Comparison of ENCODE assay signal across 8 cellular contexts in genomic region chrX:119467842-119468185, GRCh38. TPM values are rescaled to one million over a fixed set of nuclear protein-coding genes. Genes with fewer than 3 reads are reported as not detected.
DNase-seq lines count a peak whose midpoint lies in the region; ATAC-seq and TF ChIP-seq lines count a peak whose summit lies in the region.

No MANE protein-coding gene starts in this region.

- DNase-seq in activated CD4-positive, alpha-beta T cell treated with anti-CD3 and anti-CD28 coated beads for 36 hours = no peak
- DNase-seq in activated CD4-positive, alpha-beta T cell treated with anti-CD3 and anti-CD28 coated beads for 48 hours = no peak
- no peak for DNase-seq in stimulated activated naive CD8-positive, alpha-beta T cell treated with anti-CD3 and anti-CD28 coated beads, Interleukin-15, amount 100 ng/mL, for 72 hours
- no peak for DNase-seq in stimulated activated CD4-positive, alpha-beta T cell treated with anti-CD3 and anti-CD28 coated beads, Interleukin-2, amount 100 ng/mL, for 24 hours
- DNase-seq in GM10266 (ENCODE audit: extremely low spot score) = no peak

- H3K4me3 Mint-ChIP-seq in activated CD4-positive, alpha-beta T cell treated with anti-CD3 and anti-CD28 coated beads for 36 hours = peak overlapping the region; percentile 85
- H3K4me3 Mint-ChIP-seq in activated T-helper 17 cell treated with anti-CD3 and anti-CD28 coated beads, Interleukin-2, amount 50 U/mL, for 72 hours = peak overlapping the region; percentile 80
- peak overlapping the region; percentile 88 to 96 for H3K4me3 Mint-ChIP-seq in stimulated activated naive CD8-positive, alpha-beta T cell treated with anti-CD3 and anti-CD28 coated beads, Interleukin-15, amount 100 ng/mL, for 72 hours

- TF ChIP-seq CTCF in GM10266 (IDR thresholded peaks at IDR 0.05; ENCODE audit: control insufficient read depth, insufficient read depth, low read depth, missing control alignments) = no peak

- no peaks in the 10 kb centered on the region for H3K9me3 ChIP-seq in iPS-18c (ENCODE audit: control insufficient read depth, insufficient read depth, low read length)

- intact Hi-C loops in activated CD4-positive, alpha-beta T cell treated with anti-CD3 and anti-CD28 coated beads for 36 hours (cut with DNase I, micrococcal nuclease) = loop anchor here (1.0 to 10.0 kb wide), 12 partner anchors 15 to 493 kb away; partner anchors contain the start of genes UBE2A (in 2 of the 2), LONRF3 (in 1 of the 2), NDUFA1 (in 1 of the 2) and NKAP (in 1 of the 2)

- peaks cover 18% of the 10 kb centered on the region for H3K36me3 Mint-ChIP-seq in activated CD4-positive, alpha-beta T cell treated with anti-CD3 and anti-CD28 coated beads for 36 hours (ENCODE audit: low read depth)
- peaks cover 34% of the 10 kb centered on the region for H3K36me3 Mint-ChIP-seq in activated T-helper 17 cell treated with anti-CD3 and anti-CD28 coated beads, Interleukin-2, amount 50 U/mL, for 72 hours (ENCODE audit: low read depth)

- ATAC-seq in activated CD4-positive, alpha-beta T cell treated with anti-CD3 and anti-CD28 coated beads for 36 hours = no peak
- ATAC-seq in activated T-helper 17 cell treated with anti-CD3 and anti-CD28 coated beads, Interleukin-2, amount 50 U/mL, for 72 hours (replicated peaks) = no peak
- no peak for ATAC-seq in stimulated activated naive CD8-positive, alpha-beta T cell treated with anti-CD3 and anti-CD28 coated beads, Interleukin-15, amount 100 ng/mL, for 72 hours
- no peak for ATAC-seq in GM19324 (IDR thresholded peaks at IDR 0.05; ENCODE audit: low FRiP score, unreplicated experiment)

- H3K27me3 Mint-ChIP-seq in activated CD4-positive, alpha-beta T cell treated with anti-CD3 and anti-CD28 coated beads for 36 hours = no peaks in the 10 kb centered on the region
- no peaks in the 10 kb centered on the region for H3K27me3 Mint-ChIP-seq in activated T-helper 17 cell treated with anti-CD3 and anti-CD28 coated beads, Interleukin-2, amount 50 U/mL, for 72 hours
- no peaks in the 10 kb centered on the region for H3K27me3 Mint-ChIP-seq in stimulated activated naive CD8-positive, alpha-beta T cell treated with anti-CD3 and anti-CD28 coated beads, Interleukin-15, amount 100 ng/mL, for 72 hours

- H3K4me3 ChIP-seq in iPS-18c (ENCODE audit: insufficient read depth, low read depth, low read length) = peak overlapping the region; percentile 2; the same call in 1 of the 2 replicates

- CTCF ChIA-PET in activated CD4-positive, alpha-beta T cell treated with anti-CD3 and anti-CD28 coated beads for 36 hours (lab: Charles Lee) = interaction anchor here (0.7 to 0.9 kb wide), 2 partner anchors 14 to 461 kb away, joined by 4 to 5 read pairs; no protein-coding TSS in a partner anchor

- peaks cover 12% of the 10 kb centered on the region for H3K4me1 Mint-ChIP-seq in activated CD4-positive, alpha-beta T cell treated with anti-CD3 and anti-CD28 coated beads for 36 hours
- no peaks in the 10 kb centered on the region for H3K4me1 Mint-ChIP-seq in activated T-helper 17 cell treated with anti-CD3 and anti-CD28 coated beads, Interleukin-2, amount 50 U/mL, for 72 hours
- peaks cover 27% of the 10 kb centered on the region for H3K4me1 Mint-ChIP-seq in stimulated activated naive CD8-positive, alpha-beta T cell treated with anti-CD3 and anti-CD28 coated beads, Interleukin-15, amount 100 ng/mL, for 72 hours

- POLR2A ChIA-PET in activated CD4-positive, alpha-beta T cell treated with anti-CD3 and anti-CD28 coated beads for 36 hours (lab: Charles Lee) = interaction anchor here (0.6 to 0.9 kb wide), 2 partner anchors 324 to 346 kb away, joined by 3 to 7 read pairs; partner anchors contain the start of gene RPL39

- peak overlapping the region; percentile 76 for H3K27ac Mint-ChIP-seq in activated CD4-positive, alpha-beta T cell treated with anti-CD3 and anti-CD28 coated beads for 36 hours
- H3K27ac Mint-ChIP-seq in activated T-helper 17 cell treated with anti-CD3 and anti-CD28 coated beads, Interleukin-2, amount 50 U/mL, for 72 hours = peak overlapping the region; percentile 59
- H3K27ac Mint-ChIP-seq in stimulated activated naive CD8-positive, alpha-beta T cell treated with anti-CD3 and anti-CD28 coated beads, Interleukin-15, amount 100 ng/mL, for 72 hours = peak overlapping the region in 1 of 2 donors; percentile 99

- no peaks in the 10 kb centered on the region for H3K9me3 Mint-ChIP-seq in activated CD4-positive, alpha-beta T cell treated with anti-CD3 and anti-CD28 coated beads for 36 hours (ENCODE audit: low read depth)
- H3K9me3 Mint-ChIP-seq in activated T-helper 17 cell treated with anti-CD3 and anti-CD28 coated beads, Interleukin-2, amount 50 U/mL, for 72 hours = no peaks in the 10 kb centered on the region
- H3K9me3 Mint-ChIP-seq in stimulated activated naive CD8-positive, alpha-beta T cell treated with anti-CD3 and anti-CD28 coated beads, Interleukin-15, amount 100 ng/mL, for 72 hours = no peaks in the 10 kb centered on the region

RNA-seq across cellular contexts. Expression of gene SLC25A5, which starts 0.4 kb away (rescaled TPM):
- total RNA-seq in activated CD4-positive, alpha-beta T cell treated with anti-CD3 and anti-CD28 coated beads for 36 hours = 100 to 1,000 TPM; 593 to 674 TPM
- total RNA-seq in activated T-helper 17 cell treated with anti-CD3 and anti-CD28 coated beads, Interleukin-2, amount 50 U/mL, for 72 hours = 100 to 1,000 TPM; 290 to 570 TPM
